Comparison of ENCODE assay signal across 1 cellular context in the genomic region with DNA sequence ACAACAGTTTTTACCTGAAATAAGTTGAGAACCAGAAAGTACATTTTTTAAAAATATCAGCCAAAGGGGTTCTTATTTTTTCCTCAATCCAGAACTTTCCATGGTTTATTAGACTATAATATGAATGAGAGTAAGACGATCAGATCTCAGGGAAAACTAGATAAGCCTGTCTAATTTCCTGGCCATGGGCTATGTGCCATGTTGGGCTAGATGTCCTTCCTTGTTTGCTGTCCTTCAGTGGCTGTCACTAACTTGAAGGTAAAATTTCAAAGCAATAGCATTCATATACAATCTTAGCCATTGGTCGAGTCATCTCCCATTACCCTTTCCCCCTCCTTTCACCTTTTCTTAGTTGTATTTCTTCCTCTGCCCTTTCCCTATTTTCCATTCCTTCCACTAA.
TF ChIP-seq lines count a peak whose summit lies in the region.

No MANE protein-coding gene starts in this region.

TF ChIP-seq in H1, 55 proteins besides CTCF, POLR2A, EP300 and RAD21 (continued from another document):
- no peak for TF ChIP-seq EGR1 (IDR thresholded peaks at IDR 0.05; ENCODE audit: borderline replicate concordance, low read depth, low read length)
- TF ChIP-seq TAF1 (IDR thresholded peaks at IDR 0.05; ENCODE audit: low read depth, low read length) = no peak
- TF ChIP-seq TEAD4 (IDR thresholded peaks at IDR 0.05; ENCODE audit: low read depth, low read length) = no peak
- no peak for TF ChIP-seq CHD2 (IDR thresholded peaks at IDR 0.05; ENCODE audit: low read length)
- TF ChIP-seq JUN (IDR thresholded peaks at IDR 0.05; ENCODE audit: low read depth, low read length) = no peak
- no peak for TF ChIP-seq SP4 (IDR thresholded peaks at IDR 0.05; ENCODE audit: low read length)
- no peak for TF ChIP-seq CHD1 (IDR thresholded peaks at IDR 0.05; ENCODE audit: low read depth, low read length)
- no peak for TF ChIP-seq BACH1 (IDR thresholded peaks at IDR 0.05; ENCODE audit: low read length)
- TF ChIP-seq CBX8 (IDR thresholded peaks at IDR 0.05; ENCODE audit: borderline replicate concordance, low read depth, low read length) = no peak
- no peak for TF ChIP-seq NANOG (IDR thresholded peaks at IDR 0.05; ENCODE audit: insufficient read depth, low read depth, low read length, poor library complexity, severe bottlenecking)
- TF ChIP-seq SRF (IDR thresholded peaks at IDR 0.05; ENCODE audit: low read depth, low read length) = no peak
- no peak for TF ChIP-seq SP1 (IDR thresholded peaks at IDR 0.05; ENCODE audit: low read depth, low read length)
- TF ChIP-seq CBX5 (IDR thresholded peaks at IDR 0.05; ENCODE audit: low read depth, low read length) = no peak
- no peak for TF ChIP-seq SIRT6 (IDR thresholded peaks at IDR 0.05; ENCODE audit: low read length)
- TF ChIP-seq YY1 (IDR thresholded peaks at IDR 0.05; ENCODE audit: low read depth, low read length) = no peak
- TF ChIP-seq CREB1 (IDR thresholded peaks at IDR 0.05) = no peak
- TF ChIP-seq KDM5A (IDR thresholded peaks at IDR 0.05; ENCODE audit: low read length) = no peak
- no peak for TF ChIP-seq RXRA (IDR thresholded peaks at IDR 0.05; ENCODE audit: insufficient read depth, low read depth, low read length)
- no peak for TF ChIP-seq CHD7 (IDR thresholded peaks at IDR 0.05; ENCODE audit: insufficient replicate concordance, low read length)
TF ChIP-seq in H1: peak in this region for 0.
